Comparison of ENCODE assay signal across 19 cellular contexts in genomic region chr11:120241277-120241676, GRCh38. TPM values are rescaled to one million over a fixed set of nuclear protein-coding genes. Genes with fewer than 3 reads are reported as not detected.
"Had no signal": no experiment of that assay in that cellular context is flagged by ENCODE, and none has a peak within 500 bp of the region (broad histone marks: within the 10 kb centered on the region; RNA-seq: fewer than 3 reads in every experiment).

No MANE protein-coding gene starts in this region.

- H3K4me3 ChIP-seq: body of pancreas, esophagus muscularis mucosa, tibial artery had no signal

- H3K9me3 ChIP-seq: body of pancreas, esophagus muscularis mucosa, tibial artery had no signal

- H3K27ac ChIP-seq: body of pancreas, esophagus muscularis mucosa, tibial artery had no signal

- H3K27me3 ChIP-seq: body of pancreas had no signal

- ATAC-seq: body of pancreas; left colon; naive thymus-derived CD4-positive, alpha-beta T cell had no signal

- DNase-seq: activated CD4-positive, alpha-beta T cell treated with anti-CD3 and anti-CD28 coated beads for 1 hour; activated CD4-positive, alpha-beta T cell treated with anti-CD3 and anti-CD28 coated beads, Interleukin-2, amount 50 U/mL, for 1 hour; activated gamma-delta T cell treated with Interleukin-2 at 50 U/mL for 16 hours; activated T-cell treated with anti-CD3 and anti-CD28 coated beads, Interleukin-2, amount 50 U/mL, for 1 hour; anterior cingulate cortex; body of pancreas; dermis blood vessel endothelial cell; effector CD8-positive, alpha-beta T cell; glutamatergic neuron; left colon; naive thymus-derived CD4-positive, alpha-beta T cell; stimulated activated CD4-positive, alpha-beta T cell treated with anti-CD3 and anti-CD28 coated beads, Interleukin-4, amount 100 ng/mL, for 24 hours; stimulated activated naive CD4-positive, alpha-beta T cell treated with Interleukin-2 at 50 U/mL for 16 hours; T-helper 9 cell; tibial artery had no signal

- H3K36me3 ChIP-seq: esophagus muscularis mucosa, tibial artery had no signal

RNA-seq across cellular contexts. Expression of gene POU2F3, which starts 1.3 kb away (rescaled TPM):
- total RNA-seq: cardiac septum, esophagus muscularis mucosa, neural crest cell, progenitor cell of endocrine pancreas had no signal
- polyA plus RNA-seq: naive thymus-derived CD4-positive, alpha-beta T cell had no signal
